Comparison of ENCODE assay signal across 8 cellular contexts in the genomic region with DNA sequence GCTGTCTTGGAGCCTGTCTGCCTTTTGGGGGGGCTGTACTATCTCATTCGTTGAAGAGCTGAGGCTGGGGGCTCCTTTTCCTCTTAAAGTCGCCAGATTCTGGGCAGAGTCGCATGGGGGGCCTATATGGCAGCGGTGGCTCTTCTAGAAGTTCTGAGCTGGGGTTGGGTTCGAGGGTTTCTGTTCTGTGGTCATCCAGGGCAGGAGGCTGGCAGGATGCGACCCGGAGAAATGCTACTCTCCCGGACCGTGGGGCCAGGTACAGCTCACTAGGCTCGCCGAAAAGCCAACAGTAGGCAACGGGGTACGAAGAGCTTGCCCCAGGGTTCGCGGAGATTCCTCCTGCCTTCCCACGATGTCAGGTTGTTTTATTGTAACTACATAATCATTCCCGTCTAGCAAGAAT. TPM values are rescaled to one million over a fixed set of nuclear protein-coding genes. Genes with fewer than 3 reads are reported as not detected.
A peak's percentile ranks its signal among the peaks of the same experiment; 100 is the strongest.
DNase-seq lines count a peak whose midpoint lies in the region; ATAC-seq and TF ChIP-seq lines count a peak whose summit lies in the region.

No MANE protein-coding gene starts in this region.

- H3K9me3 ChIP-seq in CD4-positive, alpha-beta T cell (ENCODE audit: control insufficient read depth, low read length) = no peaks in the 10 kb centered on the region
- H3K9me3 ChIP-seq in Loucy (ENCODE audit: insufficient read depth, low read depth, low read length) (no peaks in the 10 kb centered on the region), endodermal cell (ENCODE audit: control insufficient read depth, low read length) (no peaks in the 10 kb centered on the region), osteoblast (ENCODE audit: low read depth, low read length) (no peaks in the 10 kb centered on the region)

- H3K27me3 Mint-ChIP-seq in CD4-positive, alpha-beta T cell = peaks cover 70% of the 10 kb centered on the region
- H3K27me3 Mint-ChIP-seq in endodermal cell (ENCODE audit: insufficient read depth) = peaks cover 79% of the 10 kb centered on the region

- peaks cover 65% of the 10 kb centered on the region for H3K27me3 ChIP-seq in CD4-positive, alpha-beta T cell (ENCODE audit: control insufficient read depth, insufficient read depth, low read length)
- H3K27me3 ChIP-seq in Loucy (ENCODE audit: insufficient read depth, low read length, poor library complexity, severe bottlenecking) (no peaks in the 10 kb centered on the region), endodermal cell (ENCODE audit: control insufficient read depth, insufficient read depth, low read length, poor library complexity, severe bottlenecking) (peaks cover 73% of the 10 kb centered on the region), osteoblast (ENCODE audit: insufficient read depth, low read length) (peaks cover 88% of the 10 kb centered on the region)

- H3F3A ChIP-seq in Loucy (ENCODE audit: low read depth) = no peaks in the 10 kb centered on the region

- no peaks in the 10 kb centered on the region for H3K9me2 ChIP-seq in Loucy (replicated peaks; ENCODE audit: low read depth, low read length)

- POLR2A ChIA-PET in CD4-positive, alpha-beta T cell (lab: Charles Lee) = interaction anchor here (2.6 kb wide), 1 partner anchor 30 kb away, joined by 18 read pairs; the partner anchor contains the start of gene RPS4X

- H2AFZ ChIP-seq in Loucy (ENCODE audit: low read length) (peak overlapping the region; percentile 73; the same call in 1 of the 2 replicates), osteoblast (ENCODE audit: low read length) (no peak overlapping the region)

- H3K4me1 ChIP-seq in Loucy (ENCODE audit: insufficient read depth, low read length, poor library complexity, severe bottlenecking) = peaks cover 9% of the 10 kb centered on the region
- H3K4me1 ChIP-seq in endodermal cell (ENCODE audit: control insufficient read depth, insufficient read depth, low read length) = no peaks in the 10 kb centered on the region
- peaks cover 9% of the 10 kb centered on the region for H3K4me1 ChIP-seq in osteoblast (ENCODE audit: insufficient read depth, low read length)

- peaks cover 21% of the 10 kb centered on the region for H3K4me1 Mint-ChIP-seq in CD4-positive, alpha-beta T cell (ENCODE audit: low read depth)
- H3K4me1 Mint-ChIP-seq in endodermal cell = peaks cover 9% of the 10 kb centered on the region

- H3K27ac Mint-ChIP-seq in CD4-positive, alpha-beta T cell = no peak overlapping the region
- no peak overlapping the region for H3K27ac Mint-ChIP-seq in endodermal cell

- peak overlapping the region; percentile 80 for H3K4me3 Mint-ChIP-seq in CD4-positive, alpha-beta T cell
- peak overlapping the region; percentile 57 for H3K4me3 Mint-ChIP-seq in endodermal cell

- DNase-seq in CD4-positive, alpha-beta T cell = no peak
- DNase-seq in endodermal cell (no peak), osteoblast (ENCODE audit: insufficient read length, low spot score, missing footprints) (peak; percentile 75), GM19240 (ENCODE audit: insufficient read length, low spot score) (no peak), cerebellar nuclear complex (lab: John Stamatoyannopoulos, UW) (no peak)

- 0 to 6% methylated on average over 2 to 17 of the region's 17 CpGs for WGBS in endodermal cell (ENCODE audit: insufficient coverage in 1 of 2, insufficient read length in 1 of 2), 2 experiments

- H3K79me2 ChIP-seq in Loucy (ENCODE audit: insufficient read depth, low read length) (no peaks in the 10 kb centered on the region), osteoblast (ENCODE audit: insufficient read depth, low read length) (no peaks in the 10 kb centered on the region)

- H3K36me3 ChIP-seq in Loucy (ENCODE audit: insufficient read depth, low read length) (no peaks in the 10 kb centered on the region), endodermal cell (ENCODE audit: control insufficient read depth, insufficient read depth, low read length) (no peaks in the 10 kb centered on the region), osteoblast (ENCODE audit: insufficient read depth, low read length) (no peaks in the 10 kb centered on the region)

- no peaks in the 10 kb centered on the region for H3K36me3 Mint-ChIP-seq in CD4-positive, alpha-beta T cell (ENCODE audit: low read depth)
- no peaks in the 10 kb centered on the region for H3K36me3 Mint-ChIP-seq in endodermal cell (ENCODE audit: low read depth)

- CTCF ChIA-PET in CD4-positive, alpha-beta T cell (lab: Charles Lee) = interaction anchor here (1.2 kb wide), 1 partner anchor 62 kb away, joined by 3 read pairs; no protein-coding TSS in a partner anchor

- TF ChIP-seq CTCF in CD4-positive, alpha-beta T cell (IDR thresholded peaks at IDR 0.05) = no peak
- TF ChIP-seq CTCF in Loucy (conservative IDR thresholded peaks at IDR 0.05; ENCODE audit: low read length) (no peak), endodermal cell (conservative IDR thresholded peaks at IDR 0.05) (no peak), osteoblast (IDR thresholded peaks at IDR 0.05; ENCODE audit: extremely low read depth, low read depth, low read length) (no peak)

- H4K20me1 ChIP-seq in Loucy (ENCODE audit: insufficient read depth, low read length, poor library complexity, severe bottlenecking) (no peaks in the 10 kb centered on the region), osteoblast (ENCODE audit: insufficient read depth, low read length) (peaks cover 2% of the 10 kb centered on the region)

- no peaks in the 10 kb centered on the region for H3K9me3 Mint-ChIP-seq in CD4-positive, alpha-beta T cell
- H3K9me3 Mint-ChIP-seq in endodermal cell = peaks cover 47% of the 10 kb centered on the region

- H3K9ac ChIP-seq in Loucy (ENCODE audit: low read depth, low read length, poor library complexity, severe bottlenecking) = no peak overlapping the region
- no peak overlapping the region for H3K9ac ChIP-seq in endodermal cell (ENCODE audit: extremely low read depth, low read length, poor library complexity, severe bottlenecking)

- no peak for ATAC-seq in CD4-positive, alpha-beta T cell (ENCODE audit: poor library complexity)
- no peak for ATAC-seq in HG02623 (IDR thresholded peaks at IDR 0.05; ENCODE audit: unreplicated experiment)
- ATAC-seq in GM19023 (IDR thresholded peaks at IDR 0.05; ENCODE audit: unreplicated experiment) = no peak

- peak overlapping the region; percentile 67 for H3K4me3 ChIP-seq in Loucy (ENCODE audit: low read length, poor library complexity, severe bottlenecking)
- no peak overlapping the region for H3K4me3 ChIP-seq in endodermal cell (ENCODE audit: low read length)
- H3K4me3 ChIP-seq in osteoblast (ENCODE audit: insufficient read depth, low read length) = no peak overlapping the region

- H3K27ac ChIP-seq in CD4-positive, alpha-beta T cell (ENCODE audit: low read depth, low read length) = no peak overlapping the region
- H3K27ac ChIP-seq in endodermal cell (ENCODE audit: low read depth, low read length) (no peak overlapping the region), osteoblast (ENCODE audit: low read depth, low read length) (no peak overlapping the region)

- peak overlapping the region; percentile 72 for H3K4me2 ChIP-seq in Loucy (ENCODE audit: low read depth, low read length, poor library complexity, severe bottlenecking)
- H3K4me2 ChIP-seq in osteoblast (ENCODE audit: insufficient read depth, low read length) = peak overlapping the region; percentile 59

- intact Hi-C loops in CD4-positive, alpha-beta T cell (cut with DNase I, micrococcal nuclease) = no loop called here

RNA-seq across cellular contexts. Expression of gene CITED1, which starts 1.9 kb away (rescaled TPM):
- total RNA-seq in CD4-positive, alpha-beta T cell = under 1 TPM in 1 of 2 experiments, not detected in 1; 0.52 TPM
- total RNA-seq in endodermal cell = under 1 TPM; 0.40 to 0.93 TPM
- polyA plus RNA-seq in endodermal cell (2013, experiment 1 of 2) = 1.2 TPM
- 3.0 TPM for polyA plus RNA-seq in endodermal cell (2013, experiment 2 of 2)
- not detected in 2 replicates for total RNA-seq in osteoblast

RNA-seq across cellular contexts. Expression of gene RPS4X, which starts 30.6 kb away (rescaled TPM):
- 1,000 to 10,000 TPM; 1,581 to 1,641 TPM for total RNA-seq in CD4-positive, alpha-beta T cell
- total RNA-seq in endodermal cell = 1,000 to 10,000 TPM in 1 of 2 donors, 100 to 1,000 TPM in 1; 791 to 1,451 TPM
- polyA plus RNA-seq in endodermal cell (2013, experiment 1 of 2) = 864 TPM
- polyA plus RNA-seq in endodermal cell (2013, experiment 2 of 2) = 775 TPM
- 487 and 926 TPM in 2 replicates for total RNA-seq in osteoblast
